ENCODE assay signal across 8 cellular contexts in genomic region chr5:74934949-74935751, GRCh38.
DNase-seq lines count a peak whose midpoint lies in the region; ATAC-seq and TF ChIP-seq lines count a peak whose summit lies in the region.

No MANE protein-coding gene starts in this region.

- peak overlapping the region; percentile 5 for H3K4me3 ChIP-seq in CD8-positive, alpha-beta T cell (ENCODE audit: low read depth, low read length)

- peak overlapping the region; percentile 73 for H3K4me3 Mint-ChIP-seq in CD8-positive, alpha-beta T cell
- H3K4me3 Mint-ChIP-seq in activated CD8-positive, alpha-beta memory T cell treated with anti-CD3 and anti-CD28 coated beads, Interleukin-2, amount 10 ng/mL, durations not matched to agents 7 days and 5 days: peak overlapping the region; percentile 41
- peak overlapping the region; percentile 59 for H3K4me3 Mint-ChIP-seq in stimulated activated naive CD8-positive, alpha-beta T cell treated with anti-CD3 and anti-CD28 coated beads, Interleukin-15, Interleukin-2, amounts not matched to agents 100 ng/mL and 50 ng/mL, for 24 hours

- H3K9me3 Mint-ChIP-seq in CD8-positive, alpha-beta T cell: no peaks in the 10 kb centered on the region
- H3K9me3 Mint-ChIP-seq in activated CD8-positive, alpha-beta memory T cell treated with anti-CD3 and anti-CD28 coated beads, Interleukin-2, amount 10 ng/mL, durations not matched to agents 7 days and 5 days (ENCODE audit: low read depth): no peaks in the 10 kb centered on the region
- no peaks in the 10 kb centered on the region for H3K9me3 Mint-ChIP-seq in stimulated activated naive CD8-positive, alpha-beta T cell treated with anti-CD3 and anti-CD28 coated beads, Interleukin-15, Interleukin-2, amounts not matched to agents 100 ng/mL and 50 ng/mL, for 24 hours

- CTCF ChIA-PET in CD8-positive, alpha-beta T cell (lab: Charles Lee): interaction anchor here (0.7 to 2.7 kb wide), 19 partner anchors 9 to 330 kb away, joined by 3 to 28 read pairs (median 4); partner anchors contain the start of gene ANKRD31
- CTCF ChIA-PET in activated CD8-positive, alpha-beta memory T cell treated with anti-CD3 and anti-CD28 coated beads, Interleukin-2, amount 10 ng/mL, durations not matched to agents 7 days and 5 days (lab: Charles Lee): interaction anchor here (0.6 to 1.4 kb wide), 11 partner anchors 11 to 632 kb away, joined by 3 to 6 read pairs (median 3); partner anchors contain the start of genes ANKRD31, HEXB and HMGCR

- DNase-seq in CD8-positive, alpha-beta T cell: peak in 5 of 7 experiments; percentile 7 to 60 (median 18)
- DNase-seq in HT-29 (ENCODE audit: low spot score): peak; percentile 37
- peak; percentile 53 for DNase-seq in activated CD8-positive, alpha-beta memory T cell treated with anti-CD3 and anti-CD28 coated beads, Interleukin-2, amount 10 ng/mL, durations not matched to agents 7 days and 5 days
- DNase-seq in foreskin melanocyte: peak; percentile 29
- no peak for DNase-seq in DMS153 treated with DMSO at 0.1 percent for 48 hours (lab: John Stamatoyannopoulos, UW; ENCODE audit: unreplicated experiment)

- no peaks in the 10 kb centered on the region for H3K27me3 Mint-ChIP-seq in CD8-positive, alpha-beta T cell (ENCODE audit: low read depth)
- H3K27me3 Mint-ChIP-seq in activated CD8-positive, alpha-beta memory T cell treated with anti-CD3 and anti-CD28 coated beads, Interleukin-2, amount 10 ng/mL, durations not matched to agents 7 days and 5 days: peaks cover 26% of the 10 kb centered on the region
- peaks cover 11% of the 10 kb centered on the region for H3K27me3 Mint-ChIP-seq in stimulated activated naive CD8-positive, alpha-beta T cell treated with anti-CD3 and anti-CD28 coated beads, Interleukin-15, Interleukin-2, amounts not matched to agents 100 ng/mL and 50 ng/mL, for 24 hours

- H3K9me3 ChIP-seq in CD8-positive, alpha-beta T cell (ENCODE audit: low read length): no peaks in the 10 kb centered on the region

- POLR2A ChIA-PET in CD8-positive, alpha-beta T cell (lab: Charles Lee): interaction anchor here (0.6 to 1.7 kb wide), 11 partner anchors 10 to 302 kb away, joined by 3 to 9 read pairs (median 3); partner anchors contain the start of genes ANKRD31 and GCNT4

- H3K4me1 Mint-ChIP-seq in CD8-positive, alpha-beta T cell (ENCODE audit: low read depth): peaks cover 26% of the 10 kb centered on the region
- H3K4me1 Mint-ChIP-seq in activated CD8-positive, alpha-beta memory T cell treated with anti-CD3 and anti-CD28 coated beads, Interleukin-2, amount 10 ng/mL, durations not matched to agents 7 days and 5 days: peaks cover 29% of the 10 kb centered on the region
- H3K4me1 Mint-ChIP-seq in stimulated activated naive CD8-positive, alpha-beta T cell treated with anti-CD3 and anti-CD28 coated beads, Interleukin-15, Interleukin-2, amounts not matched to agents 100 ng/mL and 50 ng/mL, for 24 hours (ENCODE audit: low read depth): peaks cover 31% of the 10 kb centered on the region

- no peak overlapping the region for H3K27ac ChIP-seq in CD8-positive, alpha-beta T cell (ENCODE audit: low read depth, low read length)

- peaks cover 19% of the 10 kb centered on the region for H3K4me1 ChIP-seq in CD8-positive, alpha-beta T cell (ENCODE audit: insufficient read depth, low read length)

- no peaks in the 10 kb centered on the region for H3K36me3 ChIP-seq in CD8-positive, alpha-beta T cell (ENCODE audit: insufficient read depth, low read length)

- peak overlapping the region; percentile 83 for H3K27ac Mint-ChIP-seq in CD8-positive, alpha-beta T cell
- peak overlapping the region; percentile 73 for H3K27ac Mint-ChIP-seq in activated CD8-positive, alpha-beta memory T cell treated with anti-CD3 and anti-CD28 coated beads, Interleukin-2, amount 10 ng/mL, durations not matched to agents 7 days and 5 days
- H3K27ac Mint-ChIP-seq in stimulated activated naive CD8-positive, alpha-beta T cell treated with anti-CD3 and anti-CD28 coated beads, Interleukin-15, Interleukin-2, amounts not matched to agents 100 ng/mL and 50 ng/mL, for 24 hours: peak overlapping the region; percentile 59

- intact Hi-C loops in CD8-positive, alpha-beta T cell (cut with DNase I, micrococcal nuclease): loop anchor here (1.0 to 5.0 kb wide), 5 partner anchors 112 to 402 kb away; partner anchors contain the start of genes GCNT4 (in 1 of the 2), GFM2 (in 1 of the 2), HMGCR (in 1 of the 2) and NSA2 (in 1 of the 2)

- no peaks in the 10 kb centered on the region for H3K36me3 Mint-ChIP-seq in CD8-positive, alpha-beta T cell
- no peaks in the 10 kb centered on the region for H3K36me3 Mint-ChIP-seq in activated CD8-positive, alpha-beta memory T cell treated with anti-CD3 and anti-CD28 coated beads, Interleukin-2, amount 10 ng/mL, durations not matched to agents 7 days and 5 days
- H3K36me3 Mint-ChIP-seq in stimulated activated naive CD8-positive, alpha-beta T cell treated with anti-CD3 and anti-CD28 coated beads, Interleukin-15, Interleukin-2, amounts not matched to agents 100 ng/mL and 50 ng/mL, for 24 hours (ENCODE audit: low read depth): no peaks in the 10 kb centered on the region

- TF ChIP-seq CTCF in CD8-positive, alpha-beta T cell (IDR thresholded peaks at IDR 0.05): no peak

- no peaks in the 10 kb centered on the region for H3K27me3 ChIP-seq in CD8-positive, alpha-beta T cell (ENCODE audit: insufficient read depth, low read length)

- ATAC-seq in CD8-positive, alpha-beta T cell: peak; percentile 71
- ATAC-seq in activated CD8-positive, alpha-beta memory T cell treated with anti-CD3 and anti-CD28 coated beads, Interleukin-2, amount 10 ng/mL, durations not matched to agents 7 days and 5 days: peak; percentile 77
- ATAC-seq in GM21529 (IDR thresholded peaks at IDR 0.05; ENCODE audit: unreplicated experiment) (no peak), GM21528 (IDR thresholded peaks at IDR 0.05; ENCODE audit: low FRiP score, unreplicated experiment) (no peak)

Comparison
In these comparisons a context has a peak if more than half of its experiments do, and no peak if none do; other contexts are left out.
1. ATAC-seq: peak in CD8-positive, alpha-beta T cell (single experiment) and activated CD8-positive, alpha-beta memory T cell treated with anti-CD3 and anti-CD28 coated beads, Interleukin-2, amount 10 ng/mL, durations not matched to agents 7 days and 5 days (single experiment); none in GM21529 (single experiment) and GM21528 (single experiment).
2. Peak in every context shown above with its lines, with median percentiles within 50 percentile points of each other: H3K27ac Mint-ChIP-seq and H3K4me3 Mint-ChIP-seq.